8 cellular contexts compared by ENCODE assay signal in the genomic region with DNA sequence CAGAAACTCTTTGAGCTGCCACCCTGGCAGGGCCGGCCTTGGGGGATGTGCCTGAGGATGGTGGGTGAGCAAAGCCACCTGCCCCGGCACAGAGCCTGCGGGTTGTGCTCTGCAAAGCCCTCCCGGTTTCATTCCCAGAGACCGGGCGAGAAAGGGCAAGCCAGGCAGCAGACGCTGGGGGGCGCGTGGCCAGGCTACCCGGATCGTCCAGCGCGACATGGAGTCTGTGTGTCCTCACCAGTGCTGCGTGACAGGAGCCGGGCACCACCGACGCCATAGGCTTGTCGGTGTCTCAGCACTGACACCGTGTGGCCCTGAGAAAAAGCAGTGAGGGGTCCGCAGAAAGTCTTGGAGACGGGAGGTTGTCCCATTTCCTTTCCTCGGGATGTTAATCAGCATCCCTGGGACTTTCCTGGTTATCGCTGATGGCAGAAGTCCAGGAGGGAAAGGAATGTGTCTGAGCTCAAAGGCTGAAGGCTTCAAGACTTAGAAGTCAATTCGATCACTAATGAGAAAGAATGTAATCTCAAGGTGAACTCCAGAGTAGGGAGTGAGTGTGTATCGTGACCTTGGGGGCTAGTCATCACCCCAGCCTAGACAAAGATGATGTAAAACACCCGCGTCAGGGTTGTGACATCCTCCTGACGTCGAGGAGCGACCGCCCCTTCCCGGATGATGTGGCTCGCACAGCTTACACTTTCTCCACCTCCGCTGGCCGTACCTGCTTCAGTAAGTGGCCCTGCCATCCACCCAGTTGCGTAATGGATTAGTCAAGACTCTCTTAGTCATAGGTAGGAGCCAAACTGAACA. TPM values are rescaled to one million over a fixed set of nuclear protein-coding genes. Genes with fewer than 3 reads are reported as not detected.
DNase-seq lines count a peak whose midpoint lies in the region; ATAC-seq and TF ChIP-seq lines count a peak whose summit lies in the region.

No MANE protein-coding gene starts in this region.

- intact Hi-C loops in A673 (cut with micrococcal nuclease; ENCODE audit: unreplicated experiment) (loop anchor here (1.0 kb wide), 1 partner anchor 68 kb away; no protein-coding TSS in a partner anchor), left colon (cut with DNase I, micrococcal nuclease) (no loop called here)
- intact Hi-C loops in dendritic cell treated with granulocyte-macrophage colony-stimulating factor and Interleukin-4, amounts not matched to agents 40 ng/mL and 50 ng/mL, for 4 days (cut with micrococcal nuclease) = no loop called here

- no peaks in the 10 kb centered on the region for H3K36me3 Mint-ChIP-seq in WTC11
- H3K36me3 Mint-ChIP-seq in dendritic cell treated with granulocyte-macrophage colony-stimulating factor and Interleukin-4, amounts not matched to agents 40 ng/mL and 50 ng/mL, for 4 days (ENCODE audit: low read depth) = no peaks in the 10 kb centered on the region

- peak overlapping the region; percentile 33 for H3K4me3 ChIP-seq in A673 (ENCODE audit: low read depth, low read length, poor library complexity, severe bottlenecking)

- peaks cover 3% of the 10 kb centered on the region; the same call in 1 of the 2 replicates for H3K9me3 Mint-ChIP-seq in WTC11
- H3K9me3 Mint-ChIP-seq in dendritic cell treated with granulocyte-macrophage colony-stimulating factor and Interleukin-4, amounts not matched to agents 40 ng/mL and 50 ng/mL, for 4 days = no peaks in the 10 kb centered on the region

- POLR2A ChIA-PET in A673 (lab: Charles Lee; ENCODE audit: low non-redundant PET) (no interaction called here), WTC11 (lab: Charles Lee) (no interaction called here)

- TF ChIP-seq CTCF in A673 (conservative IDR thresholded peaks at IDR 0.05; ENCODE audit: low read depth, low read length) = peak; percentile 89
- 0 out of 2 replicates have a peak, but pooled peaks have one; percentile 30 for TF ChIP-seq CTCF in WTC11 (IDR thresholded peaks at IDR 0.05)

- no peaks in the 10 kb centered on the region for H3K36me3 ChIP-seq in A673 (ENCODE audit: insufficient read depth, low read length, poor library complexity, severe bottlenecking)

- peak overlapping the region; percentile 57; the same call in 1 of the 2 replicates for H3K27ac Mint-ChIP-seq in WTC11
- H3K27ac Mint-ChIP-seq in dendritic cell treated with granulocyte-macrophage colony-stimulating factor and Interleukin-4, amounts not matched to agents 40 ng/mL and 50 ng/mL, for 4 days = peak overlapping the region; percentile 39

- no peaks in the 10 kb centered on the region for H3K4me1 ChIP-seq in A673 (ENCODE audit: insufficient read depth, low read length, poor library complexity, severe bottlenecking)

- no peak overlapping the region for H3K27ac ChIP-seq in A673 (ENCODE audit: low read depth, low read length, poor library complexity, severe bottlenecking)

- no peaks in the 10 kb centered on the region for H3K9me3 ChIP-seq in A673 (ENCODE audit: low read depth, low read length, poor library complexity, severe bottlenecking)

- CTCF ChIA-PET in A673 (lab: Charles Lee) (interaction anchor here (0.6 to 1.6 kb wide), 2 partner anchors 67 to 285 kb away, joined by 5 to 11 read pairs; no protein-coding TSS in a partner anchor), WTC11 (lab: Charles Lee) (interaction anchor here (0.9 to 2.3 kb wide), 13 partner anchors 12 to 328 kb away, joined by 3 to 49 read pairs (median 5); a partner anchor contains a TSS)

- DNase-seq in A673 (ENCODE audit: low spot score) (peak; percentile 86), GM19240 (ENCODE audit: insufficient read length, low spot score) (peak; percentile 51), NCI-H2227 treated with DMSO at 0.1 percent for 48 hours (lab: John Stamatoyannopoulos, UW) (peak; percentile 46), WTC11 (ENCODE audit: low spot score) (peak; percentile 89), left colon (peak; percentile 74 to 94), NCI-H1048 (lab: John Stamatoyannopoulos, UW) (no peak)
- peak; percentile 15 to 26 for DNase-seq in stimulated activated CD4-positive, alpha-beta T cell treated with anti-CD3 and anti-CD28 coated beads, Interleukin-1b, Interleukin-23, amount 100 ng/mL, for 4 hours (ENCODE audit: low read depth in 2 of 2)

- ATAC-seq in WTC11 (peak; percentile 96), left colon (peak; percentile 91)

- peak overlapping the region; percentile 48 for H3K4me3 Mint-ChIP-seq in WTC11
- H3K4me3 Mint-ChIP-seq in dendritic cell treated with granulocyte-macrophage colony-stimulating factor and Interleukin-4, amounts not matched to agents 40 ng/mL and 50 ng/mL, for 4 days = peak overlapping the region; percentile 30

- H3K27me3 Mint-ChIP-seq in WTC11 (ENCODE audit: low read depth) = no peaks in the 10 kb centered on the region
- H3K27me3 Mint-ChIP-seq in dendritic cell treated with granulocyte-macrophage colony-stimulating factor and Interleukin-4, amounts not matched to agents 40 ng/mL and 50 ng/mL, for 4 days = peaks cover 22% of the 10 kb centered on the region

- no TSS peak for BruUV-seq in A673 (replicated peaks; lab: Mats Ljungman, UMichigan)

- no peaks in the 10 kb centered on the region for H3K27me3 ChIP-seq in A673 (replicated peaks; ENCODE audit: insufficient read depth, low read depth, low read length, poor library complexity)

- H3K4me1 Mint-ChIP-seq in WTC11 = peaks cover 12% of the 10 kb centered on the region
- H3K4me1 Mint-ChIP-seq in dendritic cell treated with granulocyte-macrophage colony-stimulating factor and Interleukin-4, amounts not matched to agents 40 ng/mL and 50 ng/mL, for 4 days (ENCODE audit: low read depth) = peaks cover 21% of the 10 kb centered on the region

TF ChIP-seq in WTC11, 78 proteins besides CTCF, POLR2A, EP300 and RAD21 (continues in another document):
- TF ChIP-seq RORB (CRISPR knock-in tag; IDR thresholded peaks at IDR 0.05) = no peak
- TF ChIP-seq, protein P1, sequence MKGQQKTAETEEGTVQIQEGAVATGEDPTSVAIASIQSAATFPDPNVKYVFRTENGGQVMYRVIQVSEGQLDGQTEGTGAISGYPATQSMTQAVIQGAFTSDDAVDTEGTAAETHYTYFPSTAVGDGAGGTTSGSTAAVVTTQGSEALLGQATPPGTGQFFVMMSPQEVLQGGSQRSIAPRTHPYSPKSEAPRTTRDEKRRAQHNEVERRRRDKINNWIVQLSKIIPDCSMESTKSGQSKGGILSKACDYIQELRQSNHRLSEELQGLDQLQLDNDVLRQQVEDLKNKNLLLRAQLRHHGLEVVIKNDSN (CRISPR knock-in tag; IDR thresholded peaks at IDR 0.05) = peak; percentile 57; the same call in 1 of the 2 replicates
- peak; percentile 52; the same call in 1 of the 2 replicates for TF ChIP-seq ZNF423 (CRISPR knock-in tag; IDR thresholded peaks at IDR 0.05)
- TF ChIP-seq TEAD1 (CRISPR knock-in tag; IDR thresholded peaks at IDR 0.05) = peak; percentile 80; the same call in 1 of the 2 replicates
- TF ChIP-seq, protein P2, sequence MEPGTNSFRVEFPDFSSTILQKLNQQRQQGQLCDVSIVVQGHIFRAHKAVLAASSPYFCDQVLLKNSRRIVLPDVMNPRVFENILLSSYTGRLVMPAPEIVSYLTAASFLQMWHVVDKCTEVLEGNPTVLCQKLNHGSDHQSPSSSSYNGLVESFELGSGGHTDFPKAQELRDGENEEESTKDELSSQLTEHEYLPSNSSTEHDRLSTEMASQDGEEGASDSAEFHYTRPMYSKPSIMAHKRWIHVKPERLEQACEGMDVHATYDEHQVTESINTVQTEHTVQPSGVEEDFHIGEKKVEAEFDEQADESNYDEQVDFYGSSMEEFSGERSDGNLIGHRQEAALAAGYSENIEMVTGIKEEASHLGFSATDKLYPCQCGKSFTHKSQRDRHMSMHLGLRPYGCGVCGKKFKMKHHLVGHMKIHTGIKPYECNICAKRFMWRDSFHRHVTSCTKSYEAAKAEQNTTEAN (CRISPR knock-in tag; IDR thresholded peaks at IDR 0.05) = peak; percentile 52; the same call in 1 of the 2 replicates
- TF ChIP-seq, protein P3, sequence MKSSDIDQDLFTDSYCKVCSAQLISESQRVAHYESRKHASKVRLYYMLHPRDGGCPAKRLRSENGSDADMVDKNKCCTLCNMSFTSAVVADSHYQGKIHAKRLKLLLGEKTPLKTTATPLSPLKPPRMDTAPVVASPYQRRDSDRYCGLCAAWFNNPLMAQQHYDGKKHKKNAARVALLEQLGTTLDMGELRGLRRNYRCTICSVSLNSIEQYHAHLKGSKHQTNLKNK (CRISPR knock-in tag; IDR thresholded peaks at IDR 0.05) = no peak
- peak; percentile 50; the same call in 1 of the 2 replicates for TF ChIP-seq FOXK1 (CRISPR knock-in tag; IDR thresholded peaks at IDR 0.05)
- no peak for TF ChIP-seq NFYB (CRISPR knock-in tag; conservative IDR thresholded peaks at IDR 0.05; ENCODE audit: low read depth)
- TF ChIP-seq, protein P4, sequence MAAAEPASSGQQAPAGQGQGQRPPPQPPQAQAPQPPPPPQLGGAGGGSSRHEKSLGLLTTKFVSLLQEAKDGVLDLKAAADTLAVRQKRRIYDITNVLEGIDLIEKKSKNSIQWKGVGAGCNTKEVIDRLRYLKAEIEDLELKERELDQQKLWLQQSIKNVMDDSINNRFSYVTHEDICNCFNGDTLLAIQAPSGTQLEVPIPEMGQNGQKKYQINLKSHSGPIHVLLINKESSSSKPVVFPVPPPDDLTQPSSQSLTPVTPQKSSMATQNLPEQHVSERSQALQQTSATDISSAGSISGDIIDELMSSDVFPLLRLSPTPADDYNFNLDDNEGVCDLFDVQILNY (CRISPR knock-in tag; IDR thresholded peaks at IDR 0.05) = no peak
- TF ChIP-seq RELA (CRISPR knock-in tag; IDR thresholded peaks at IDR 0.05; ENCODE audit: borderline replicate concordance) = no peak
- peak; percentile 50; the same call in 1 of the 2 replicates for TF ChIP-seq FOXP1 (CRISPR knock-in tag; IDR thresholded peaks at IDR 0.05; ENCODE audit: borderline replicate concordance)
- TF ChIP-seq, protein P5, sequence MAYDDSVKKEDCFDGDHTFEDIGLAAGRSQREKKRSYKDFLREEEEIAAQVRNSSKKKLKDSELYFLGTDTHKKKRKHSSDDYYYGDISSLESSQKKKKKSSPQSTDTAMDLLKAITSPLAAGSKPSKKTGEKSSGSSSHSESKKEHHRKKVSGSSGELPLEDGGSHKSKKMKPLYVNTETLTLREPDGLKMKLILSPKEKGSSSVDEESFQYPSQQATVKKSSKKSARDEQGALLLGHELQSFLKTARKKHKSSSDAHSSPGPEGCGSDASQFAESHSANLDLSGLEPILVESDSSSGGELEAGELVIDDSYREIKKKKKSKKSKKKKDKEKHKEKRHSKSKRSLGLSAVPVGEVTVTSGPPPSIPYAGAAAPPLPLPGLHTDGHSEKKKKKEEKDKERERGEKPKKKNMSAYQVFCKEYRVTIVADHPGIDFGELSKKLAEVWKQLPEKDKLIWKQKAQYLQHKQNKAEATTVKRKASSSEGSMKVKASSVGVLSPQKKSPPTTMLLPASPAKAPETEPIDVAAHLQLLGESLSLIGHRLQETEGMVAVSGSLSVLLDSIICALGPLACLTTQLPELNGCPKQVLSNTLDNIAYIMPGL (CRISPR knock-in tag; IDR thresholded peaks at IDR 0.05) = peak; percentile 27; the same call in 1 of the 2 replicates
- TF ChIP-seq HMGA2 (CRISPR knock-in tag; IDR thresholded peaks at IDR 0.05) = no peak

RNA-seq across cellular contexts. Expression of a gene that starts 36.3 kb away (rescaled TPM):
- total RNA-seq in A673 (2021) (not detected in 2 replicates), WTC11 (2021) (0.02 TPM in 1 of 3 replicates, not detected in the others), left colon (not detected)

RNA-seq across cellular contexts. Expression of a gene that starts 37.2 kb away (rescaled TPM):
- total RNA-seq in A673 (2021) = not detected in 2 replicates
- total RNA-seq in WTC11 (2021) = 0.07 to 0.24 TPM (median 0.09 TPM) in 3 replicates
- total RNA-seq in left colon = under 1 TPM; 0.18 to 0.31 TPM
